8 cellular contexts compared by ENCODE assay signal in the genomic region with DNA sequence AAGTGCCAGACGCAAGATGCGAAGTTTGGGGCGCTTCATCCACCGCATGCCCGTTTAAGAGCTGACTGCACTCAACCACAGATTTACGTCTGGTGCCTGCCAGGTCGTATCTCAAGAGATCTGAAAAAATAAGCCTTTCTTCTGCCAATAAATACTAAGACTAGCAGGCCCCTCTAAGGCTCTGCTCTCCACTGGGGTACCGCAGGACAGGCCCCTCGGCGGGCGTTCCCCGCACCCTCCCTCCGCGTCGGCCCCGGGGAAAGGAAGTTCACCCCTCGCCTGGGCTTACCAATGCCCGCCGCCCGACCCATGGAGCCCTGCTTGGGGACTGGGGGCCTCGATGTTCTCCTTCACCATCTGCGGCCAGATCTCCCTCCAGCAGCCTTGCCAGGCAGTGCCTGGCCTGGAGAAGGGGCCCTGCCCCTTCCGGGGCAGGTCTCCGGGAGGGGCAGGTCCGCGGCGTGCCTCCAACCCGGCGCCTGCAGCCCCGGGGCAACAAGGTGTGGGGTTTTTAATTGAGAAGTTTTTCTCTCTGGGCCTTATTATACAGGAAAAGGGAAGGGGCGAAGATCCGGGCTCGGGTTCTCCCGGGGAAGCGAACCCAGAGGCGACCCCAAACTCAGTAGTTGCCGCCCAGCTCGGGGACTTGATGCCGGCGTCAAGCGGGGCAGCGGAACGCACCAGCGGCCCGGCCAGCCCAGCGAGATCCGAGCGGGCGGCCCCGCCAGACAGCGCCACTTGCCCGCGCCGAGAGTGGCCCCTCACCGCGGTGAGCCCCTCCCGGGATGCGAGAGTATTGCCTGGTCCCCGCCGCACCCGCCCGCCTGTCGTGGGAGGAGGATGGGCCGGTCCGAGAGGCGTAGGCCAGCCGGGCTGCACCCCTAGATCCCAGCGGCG. TPM values are rescaled to one million over a fixed set of nuclear protein-coding genes. Genes with fewer than 3 reads are reported as not detected.
A peak's percentile ranks its signal among the peaks of the same experiment; 100 is the strongest.
DNase-seq lines count a peak whose midpoint lies in the region; ATAC-seq, FAIRE-seq and TF ChIP-seq lines count a peak whose summit lies in the region.

No MANE protein-coding gene starts in this region.

- H2AFZ ChIP-seq in osteoblast (ENCODE audit: low read length) = peak overlapping the region; percentile 82

- H3K36me3 Mint-ChIP-seq in activated T-helper 2 cell treated with anti-CD3 and anti-CD28 coated beads, Interferon-gamma antibody, Interleukin-2, Interleukin-4, amounts not matched to agents 10 μg/mL and 5 μg/mL and 100 μg/mL, durations not matched to agents 14 hours and 24 hours and 36 hours (ENCODE audit: low read depth) = peaks cover 29% of the 10 kb centered on the region

- ATAC-seq in HG02759 (IDR thresholded peaks at IDR 0.05; ENCODE audit: unreplicated experiment) = peak; percentile 67

- peaks cover 21% of the 10 kb centered on the region for H3K79me2 ChIP-seq in osteoblast (ENCODE audit: insufficient read depth, low read length)

- FAIRE-seq in frontal cortex (lab: Jason Lieb, UNC) = no peak

- intact Hi-C loops in activated T-helper 2 cell treated with anti-CD3 and anti-CD28 coated beads, Interferon-gamma antibody, Interleukin-2, Interleukin-4, amounts not matched to agents 10 μg/mL and 5 μg/mL and 100 μg/mL, durations not matched to agents 14 hours and 24 hours and 36 hours (cut with micrococcal nuclease) = loop anchor here (5.0 to 10.0 kb wide), 3 partner anchors 145 to 548 kb away; partner anchors contain the start of genes AVEN, GOLGA8A and SLC12A6

- no peaks in the 10 kb centered on the region for H3K9me3 Mint-ChIP-seq in activated T-helper 2 cell treated with anti-CD3 and anti-CD28 coated beads, Interferon-gamma antibody, Interleukin-2, Interleukin-4, amounts not matched to agents 10 μg/mL and 5 μg/mL and 100 μg/mL, durations not matched to agents 14 hours and 24 hours and 36 hours

- no peaks in the 10 kb centered on the region for H3K36me3 ChIP-seq in osteoblast (ENCODE audit: insufficient read depth, low read length)

- H3K4me3 Mint-ChIP-seq in activated T-helper 2 cell treated with anti-CD3 and anti-CD28 coated beads, Interferon-gamma antibody, Interleukin-2, Interleukin-4, amounts not matched to agents 10 μg/mL and 5 μg/mL and 100 μg/mL, durations not matched to agents 14 hours and 24 hours and 36 hours (ENCODE audit: low read depth) = peak overlapping the region; percentile 95

- no peak overlapping the region for H3K27ac ChIP-seq in osteoblast (ENCODE audit: low read depth, low read length)

- peaks cover 4% of the 10 kb centered on the region for H3K4me1 ChIP-seq in osteoblast (ENCODE audit: insufficient read depth, low read length)

- no peaks in the 10 kb centered on the region for H3K27me3 ChIP-seq in osteoblast (ENCODE audit: insufficient read depth, low read length)

- H3K4me1 Mint-ChIP-seq in activated T-helper 2 cell treated with anti-CD3 and anti-CD28 coated beads, Interferon-gamma antibody, Interleukin-2, Interleukin-4, amounts not matched to agents 10 μg/mL and 5 μg/mL and 100 μg/mL, durations not matched to agents 14 hours and 24 hours and 36 hours (ENCODE audit: low read depth) = peaks cover 48% of the 10 kb centered on the region

- no peaks in the 10 kb centered on the region for H3K27me3 Mint-ChIP-seq in activated T-helper 2 cell treated with anti-CD3 and anti-CD28 coated beads, Interferon-gamma antibody, Interleukin-2, Interleukin-4, amounts not matched to agents 10 μg/mL and 5 μg/mL and 100 μg/mL, durations not matched to agents 14 hours and 24 hours and 36 hours (ENCODE audit: low read depth)

- H3K4me3 ChIP-seq in osteoblast (ENCODE audit: insufficient read depth, low read length) = peak overlapping the region; percentile 82

- H3K27ac Mint-ChIP-seq in activated T-helper 2 cell treated with anti-CD3 and anti-CD28 coated beads, Interferon-gamma antibody, Interleukin-2, Interleukin-4, amounts not matched to agents 10 μg/mL and 5 μg/mL and 100 μg/mL, durations not matched to agents 14 hours and 24 hours and 36 hours = peak overlapping the region; percentile 89

- no peaks in the 10 kb centered on the region for H4K20me1 ChIP-seq in osteoblast (ENCODE audit: insufficient read depth, low read length)

- H3K9me3 ChIP-seq in osteoblast (ENCODE audit: low read depth, low read length) = no peaks in the 10 kb centered on the region

- TF ChIP-seq CTCF in osteoblast (IDR thresholded peaks at IDR 0.05; ENCODE audit: extremely low read depth, low read depth, low read length) = no peak

- H3K4me2 ChIP-seq in osteoblast (ENCODE audit: insufficient read depth, low read length) = peak overlapping the region; percentile 87

- DNase-seq in stimulated activated naive CD4-positive, alpha-beta T cell (lab: John Stamatoyannopoulos, UW) = peak in 4 of 6 experiments; percentile 19 to 44 (median 38)
- DNase-seq in stimulated activated naive CD4-positive, alpha-beta T cell treated with Interleukin-2 at 50 U/mL for 16 hours (lab: John Stamatoyannopoulos, UW) = no peak
- DNase-seq in NCI-H2171 treated with DMSO at 0.1 percent for 48 hours (lab: John Stamatoyannopoulos, UW) (peak; percentile 23), frontal cortex (ENCODE audit: low spot score in 2 of 2) (peak; percentile 38 to 47), osteoblast (ENCODE audit: insufficient read length, low spot score, missing footprints) (peak; percentile 91), T1000 (lab: John Stamatoyannopoulos, UW) (no peak)
- peak; percentile 35 for DNase-seq in activated T-helper 2 cell treated with anti-CD3 and anti-CD28 coated beads, Interferon-gamma antibody, Interleukin-2, Interleukin-4, amounts not matched to agents 10 μg/mL and 5 μg/mL and 100 μg/mL, durations not matched to agents 14 hours and 24 hours and 36 hours (ENCODE audit: low spot score)

RNA-seq across cellular contexts. Expression of gene GOLGA8B, which starts 0.7 kb away (rescaled TPM):
- total RNA-seq in activated T-helper 2 cell treated with anti-CD3 and anti-CD28 coated beads, Interferon-gamma antibody, Interleukin-2, Interleukin-4, amounts not matched to agents 10 μg/mL and 5 μg/mL and 100 μg/mL, durations not matched to agents 14 hours and 24 hours and 36 hours = 215 and 222 TPM in 2 replicates
- 28.9 TPM for total RNA-seq in frontal cortex
- total RNA-seq in osteoblast = 35.9 and 57.2 TPM in 2 replicates

Comparison
In these comparisons a context has a peak if more than half of its experiments do, and no peak if none do; other contexts are left out.
1. DNase-seq: peak in stimulated activated naive CD4-positive, alpha-beta T cell (4 of 6), NCI-H2171 treated with DMSO at 0.1 percent for 48 hours (single experiment), activated T-helper 2 cell treated with anti-CD3 and anti-CD28 coated beads, Interferon-gamma antibody, Interleukin-2, Interleukin-4, amounts not matched to agents 10 μg/mL and 5 μg/mL and 100 μg/mL, durations not matched to agents 14 hours and 24 hours and 36 hours (single experiment), frontal cortex (2 of 2) and osteoblast (single experiment); none in stimulated activated naive CD4-positive, alpha-beta T cell treated with Interleukin-2 at 50 U/mL for 16 hours (single experiment) and T1000 (single experiment).